ENCODE assay signal across 20 cellular contexts in genomic region chr19:9854282-9854846, GRCh38. TPM values are rescaled to one million over a fixed set of nuclear protein-coding genes. Genes with fewer than 3 reads are reported as not detected.
DNase-seq lines count a peak whose midpoint lies in the region; ATAC-seq and TF ChIP-seq lines count a peak whose summit lies in the region.
"Had no signal": no experiment of that assay in that cellular context is flagged by ENCODE, and none has a peak within 500 bp of the region (broad histone marks: within the 10 kb centered on the region; RNA-seq: fewer than 3 reads in every experiment).

No MANE protein-coding gene starts in this region.

- dilution Hi-C loops in IMR-90 (cut with HindIII; ENCODE audit: low sequenced_read_pairs, unreplicated experiment): no loop called here

- H3K9me3 ChIP-seq in IMR-90 (ENCODE audit: control insufficient read depth, insufficient read depth, low read length): no peaks in the 10 kb centered on the region
- peaks cover 0 to 1% of the 10 kb centered on the region in 2 donors for H3K9me3 ChIP-seq in neuronal stem cell (replicated peaks in 1 of 2; ENCODE audit: control insufficient read depth in 2 of 2, insufficient read depth in 1 of 2, low read depth in 1 of 2, low read length in 2 of 2)
- H3K9me3 ChIP-seq: BE2C had no signal

- TSS peak; percentile 62 for BruUV-seq in IMR-90 (replicated peaks; lab: Mats Ljungman, UMichigan)

- H3K27me3 ChIP-seq in IMR-90 (ENCODE audit: control insufficient read depth, insufficient read depth, low read length) (no peaks in the 10 kb centered on the region), neuronal stem cell (ENCODE audit: control insufficient read depth in 3 of 3, insufficient read depth in 3 of 3, low read depth in 1 of 3, low read length in 3 of 3) (no peaks in the 10 kb centered on the region)
- H3K27me3 ChIP-seq: BE2C had no signal

- in situ Hi-C loops in IMR-90 (cut with MboI; ENCODE audit: low sequenced_read_pairs): no loop called here

- TF ChIP-seq CTCF in IMR-90 (conservative IDR thresholded peaks at IDR 0.05; ENCODE audit: low read depth, low read length): no peak

- H3K4me1 ChIP-seq in IMR-90 (ENCODE audit: control insufficient read depth, insufficient read depth, low read length) (no peaks in the 10 kb centered on the region), neuronal stem cell (ENCODE audit: control insufficient read depth in 2 of 2, insufficient read depth in 1 of 2, low read depth in 1 of 2, low read length in 2 of 2) (peaks cover 0 to 9% of the 10 kb centered on the region in 2 donors)
- H3K4me1 ChIP-seq: BE2C had no signal

- no peak overlapping the region for H4K8ac ChIP-seq in IMR-90 (ENCODE audit: low read depth in 2 of 2, low read length in 2 of 2)
- H4K8ac ChIP-seq in neuronal stem cell (ENCODE audit: low read depth, low read length): no peak overlapping the region

- no peak overlapping the region for H2AFZ ChIP-seq in IMR-90 (replicated peaks; ENCODE audit: low read length, poor library complexity)
- no peak overlapping the region for H2AFZ ChIP-seq in neuronal stem cell (ENCODE audit: low read length)
- H2AFZ ChIP-seq: GM23248 had no signal

- no peaks in the 10 kb centered on the region; the same call in 1 of the 2 replicates for H4K20me1 ChIP-seq in IMR-90 (ENCODE audit: insufficient read depth, low read length)

- H3K9ac ChIP-seq in IMR-90 (ENCODE audit: low read depth, low read length) (no peak overlapping the region), neuronal stem cell (ENCODE audit: low read depth, low read length, poor library complexity) (no peak overlapping the region)
- H3K9ac ChIP-seq: GM23248 had no signal

- H3K36me3 ChIP-seq in IMR-90 (ENCODE audit: control insufficient read depth, insufficient read depth, low read length) (peaks cover 5% of the 10 kb centered on the region; the same call in 1 of the 2 replicates), neuronal stem cell (replicated peaks in 1 of 2; ENCODE audit: control insufficient read depth in 2 of 2, insufficient read depth in 2 of 2, low read length in 2 of 2) (peaks cover 4 to 17% of the 10 kb centered on the region in 2 donors)
- H3K36me3 ChIP-seq: BE2C had no signal

- intact Hi-C loops in IMR-90 (cut with micrococcal nuclease): no loop called here

- H3K14ac ChIP-seq in IMR-90 (replicated peaks; ENCODE audit: low read depth, low read length) (no peak overlapping the region), neuronal stem cell (ENCODE audit: low read length) (no peak overlapping the region)

- H2BK5ac ChIP-seq in IMR-90 (ENCODE audit: low read depth, low read length, poor library complexity, severe bottlenecking) (no peak overlapping the region), neuronal stem cell (ENCODE audit: low read length) (no peak overlapping the region)

- no peak overlapping the region for H2BK120ac ChIP-seq in IMR-90 (ENCODE audit: low read depth, low read length)
- no peak overlapping the region for H2BK120ac ChIP-seq in neuronal stem cell (ENCODE audit: low read depth, low read length)

- POLR2A ChIA-PET in IMR-90 (lab: Charles Lee; ENCODE audit: unreplicated experiment): no interaction called here
- POLR2A ChIA-PET in activated CD8-positive, alpha-beta T cell treated with anti-CD3 and anti-CD28 coated beads, Interleukin-2, amount 10 ng/mL, durations not matched to agents 7 days and 5 days (lab: Charles Lee): no interaction called here

- H3K18ac ChIP-seq in IMR-90 (ENCODE audit: low read depth, low read length) (no peak overlapping the region), neuronal stem cell (ENCODE audit: low read length) (no peak overlapping the region)

- H4K91ac ChIP-seq in IMR-90 (ENCODE audit: insufficient read depth, low read depth, low read length) (no peak overlapping the region), neuronal stem cell (ENCODE audit: low read depth, low read length, poor library complexity) (no peak overlapping the region)

- H2BK20ac ChIP-seq in IMR-90 (ENCODE audit: low read depth, low read length): no peak overlapping the region

- CTCF ChIA-PET in IMR-90 (lab: Yijun Ruan, JAX): no interaction called here
- CTCF ChIA-PET in activated CD8-positive, alpha-beta T cell treated with anti-CD3 and anti-CD28 coated beads, Interleukin-2, amount 10 ng/mL, durations not matched to agents 7 days and 5 days (lab: Charles Lee): no interaction called here

- H4K5ac ChIP-seq in IMR-90 (ENCODE audit: low read depth, low read length): no peak overlapping the region

- H3K27ac Mint-ChIP-seq in activated naive CD4-positive, alpha-beta T cell treated with anti-CD3 and anti-CD28 coated beads, Interleukin-2, amount 50 U/mL, for 24 hours: peak overlapping the region; percentile 92
- no peak overlapping the region for H3K27ac Mint-ChIP-seq in activated naive CD4-positive, alpha-beta T cell treated with anti-CD3 and anti-CD28 coated beads, Interleukin-2, amount 50 U/mL, for 72 hours
- H3K27ac Mint-ChIP-seq in central memory CD8-positive, alpha-beta T cell (ENCODE audit: low read depth): no peak overlapping the region
- H3K27ac Mint-ChIP-seq in activated CD8-positive, alpha-beta T cell treated with anti-CD3 and anti-CD28 coated beads, Interleukin-2, amount 10 ng/mL, durations not matched to agents 7 days and 5 days: no peak overlapping the region

- no peak overlapping the region for H3K4me3 Mint-ChIP-seq in activated naive CD4-positive, alpha-beta T cell treated with anti-CD3 and anti-CD28 coated beads, Interleukin-2, amount 50 U/mL, for 24 hours
- peak overlapping the region; percentile 6 for H3K4me3 Mint-ChIP-seq in central memory CD8-positive, alpha-beta T cell
- no peak overlapping the region for H3K4me3 Mint-ChIP-seq in activated CD8-positive, alpha-beta T cell treated with anti-CD3 and anti-CD28 coated beads, Interleukin-2, amount 10 ng/mL, durations not matched to agents 7 days and 5 days

- no peaks in the 10 kb centered on the region for H3K9me3 Mint-ChIP-seq in activated naive CD4-positive, alpha-beta T cell treated with anti-CD3 and anti-CD28 coated beads, Interleukin-2, amount 50 U/mL, for 24 hours
- H3K9me3 Mint-ChIP-seq in activated naive CD4-positive, alpha-beta T cell treated with anti-CD3 and anti-CD28 coated beads, Interleukin-2, amount 50 U/mL, for 72 hours: no peaks in the 10 kb centered on the region
- no peaks in the 10 kb centered on the region for H3K9me3 Mint-ChIP-seq in central memory CD8-positive, alpha-beta T cell
- no peaks in the 10 kb centered on the region for H3K9me3 Mint-ChIP-seq in activated CD8-positive, alpha-beta T cell treated with anti-CD3 and anti-CD28 coated beads, Interleukin-2, amount 10 ng/mL, durations not matched to agents 7 days and 5 days (ENCODE audit: insufficient read depth)
- H3K9me3 Mint-ChIP-seq: CD4-positive, alpha-beta memory T cell had no signal

- no peak overlapping the region for H3K56ac ChIP-seq in IMR-90 (ENCODE audit: extremely low read depth, insufficient read depth, low read length)

- no peak for DNase-seq in activated naive CD4-positive, alpha-beta T cell treated with anti-CD3 and anti-CD28 coated beads, Interleukin-2, amount 50 U/mL, for 72 hours (ENCODE audit: low spot score in 2 of 2)
- DNase-seq in IMR-90 (no peak), neuronal stem cell (ENCODE audit: low spot score) (no peak)
- no peak for DNase-seq in central memory CD8-positive, alpha-beta T cell (ENCODE audit: low spot score in 2 of 2)
- no peak for DNase-seq in activated CD8-positive, alpha-beta T cell treated with anti-CD3 and anti-CD28 coated beads, Interleukin-2, amount 10 ng/mL, durations not matched to agents 7 days and 5 days
- DNase-seq: BE2C; CD4-positive, alpha-beta memory T cell; DMS153; GF-D8; GM23248; KG1; NCI-H1105 treated with DMSO at 0.1 percent for 48 hours; NCI-H1694; NCI-H748 treated with DMSO at 0.1 percent for 48 hours; NK-92 treated with Interleukin-12 subunit alpha and Interleukin-12 subunit beta, amount 100 ng/mL, for 24 hours; SHP77 treated with DMSO at 0.1 percent for 48 hours had no signal

- H2BK15ac ChIP-seq in IMR-90 (ENCODE audit: low read depth, low read length) (no peak overlapping the region), neuronal stem cell (ENCODE audit: low read length) (no peak overlapping the region)

- no peak for TF ChIP-seq POLR2A in IMR-90 (IDR thresholded peaks at IDR 0.05; ENCODE audit: low read depth, low read length)

- peaks cover 9 to 13% of the 10 kb centered on the region in 2 experiments; a peak in 3 of 4 replicates for H3K79me1 ChIP-seq in IMR-90 (ENCODE audit: low read depth in 1 of 2, low read length in 2 of 2)
- no peaks in the 10 kb centered on the region for H3K79me1 ChIP-seq in neuronal stem cell (ENCODE audit: low read depth, low read length)

- no peak for TF ChIP-seq RAD21 in IMR-90 (IDR thresholded peaks at IDR 0.05; ENCODE audit: low read length)

- no peak for ATAC-seq in activated naive CD4-positive, alpha-beta T cell treated with anti-CD3 and anti-CD28 coated beads, Interleukin-2, amount 50 U/mL, for 72 hours
- ATAC-seq in IMR-90 (ENCODE audit: low read depth) (no peak), GM19452 (IDR thresholded peaks at IDR 0.05; ENCODE audit: unreplicated experiment) (no peak), GM21717 (IDR thresholded peaks at IDR 0.05; ENCODE audit: unreplicated experiment) (no peak)
- ATAC-seq in central memory CD8-positive, alpha-beta T cell (replicated peaks; ENCODE audit: extremely low read depth, poor library complexity, severe bottlenecking): no peak
- no peak for ATAC-seq in activated CD8-positive, alpha-beta T cell treated with anti-CD3 and anti-CD28 coated beads, Interleukin-2, amount 10 ng/mL, durations not matched to agents 7 days and 5 days

- H3K4ac ChIP-seq in IMR-90 (ENCODE audit: low read depth, low read length): no peak overlapping the region
- no peak overlapping the region for H3K4ac ChIP-seq in neuronal stem cell (ENCODE audit: low read length)

- H3K9me1 ChIP-seq in IMR-90 (ENCODE audit: insufficient read depth, low read length): 0 out of 2 replicates have a peak, but pooled peaks cover 3% of the 10 kb centered on the region

- H3K4me1 Mint-ChIP-seq in activated naive CD4-positive, alpha-beta T cell treated with anti-CD3 and anti-CD28 coated beads, Interleukin-2, amount 50 U/mL, for 24 hours: peaks cover 64% of the 10 kb centered on the region
- H3K4me1 Mint-ChIP-seq in central memory CD8-positive, alpha-beta T cell: peaks cover 43% of the 10 kb centered on the region
- peaks cover 32% of the 10 kb centered on the region for H3K4me1 Mint-ChIP-seq in activated CD8-positive, alpha-beta T cell treated with anti-CD3 and anti-CD28 coated beads, Interleukin-2, amount 10 ng/mL, durations not matched to agents 7 days and 5 days (ENCODE audit: low read depth)

- H3K4me2 ChIP-seq in IMR-90 (ENCODE audit: low read depth, low read length): no peak overlapping the region
- H3K4me2 ChIP-seq in neuronal stem cell (ENCODE audit: insufficient read depth, low read length, poor library complexity, severe bottlenecking): no peak overlapping the region

- peaks cover 2% of the 10 kb centered on the region for H3K36me3 Mint-ChIP-seq in activated naive CD4-positive, alpha-beta T cell treated with anti-CD3 and anti-CD28 coated beads, Interleukin-2, amount 50 U/mL, for 24 hours
- peaks cover 0 to 8% of the 10 kb centered on the region in 2 donors for H3K36me3 Mint-ChIP-seq in activated naive CD4-positive, alpha-beta T cell treated with anti-CD3 and anti-CD28 coated beads, Interleukin-2, amount 50 U/mL, for 72 hours
- peaks cover 10% of the 10 kb centered on the region for H3K36me3 Mint-ChIP-seq in central memory CD8-positive, alpha-beta T cell (ENCODE audit: insufficient read depth)
- peaks cover 17% of the 10 kb centered on the region for H3K36me3 Mint-ChIP-seq in activated CD8-positive, alpha-beta T cell treated with anti-CD3 and anti-CD28 coated beads, Interleukin-2, amount 10 ng/mL, durations not matched to agents 7 days and 5 days (ENCODE audit: low read depth)

- H2AK5ac ChIP-seq in IMR-90 (ENCODE audit: low read depth, low read length): no peak overlapping the region
- H2AK5ac ChIP-seq in neuronal stem cell (ENCODE audit: low read depth, low read length): no peak overlapping the region

- H3K27ac ChIP-seq in IMR-90 (ENCODE audit: insufficient read depth, low read length) (no peak overlapping the region), neuronal stem cell (replicated peaks; ENCODE audit: low read length) (no peak overlapping the region)
- H3K27ac ChIP-seq: 22Rv1, GM23248 had no signal

- 98% methylated on average over 30 of the region's 38 CpGs; no CpG with 5 or more reads in 1 of the 2 experiments for WGBS in IMR-90 (ENCODE audit: extremely low coverage in 2 of 2, insufficient read length in 1 of 2), 2 experiments
- WGBS in neuronal stem cell (ENCODE audit: extremely low coverage in 2 of 2, insufficient read length in 2 of 2, insufficient replicate concordance in 1 of 2), 2 donors: no CpG with 5 or more reads among the region's 38 CpGs

- H2AK9ac ChIP-seq in IMR-90 (replicated peaks; ENCODE audit: low read depth, low read length, poor library complexity): peak overlapping the region; percentile 8

- H3K27me3 Mint-ChIP-seq in activated naive CD4-positive, alpha-beta T cell treated with anti-CD3 and anti-CD28 coated beads, Interleukin-2, amount 50 U/mL, for 24 hours: no peaks in the 10 kb centered on the region
- H3K27me3 Mint-ChIP-seq in central memory CD8-positive, alpha-beta T cell: no peaks in the 10 kb centered on the region
- H3K27me3 Mint-ChIP-seq in activated CD8-positive, alpha-beta T cell treated with anti-CD3 and anti-CD28 coated beads, Interleukin-2, amount 10 ng/mL, durations not matched to agents 7 days and 5 days (ENCODE audit: low read depth): no peaks in the 10 kb centered on the region
- H3K27me3 Mint-ChIP-seq: CD4-positive, alpha-beta memory T cell had no signal

- no peak overlapping the region for H2BK12ac ChIP-seq in neuronal stem cell (ENCODE audit: low read length)

- H3K23ac ChIP-seq in IMR-90 (ENCODE audit: low read depth, low read length) (no peak overlapping the region), neuronal stem cell (ENCODE audit: low read depth, low read length, poor library complexity) (peak overlapping the region; percentile 1)

- H3K4me3 ChIP-seq in IMR-90 (ENCODE audit: insufficient read depth, low read depth, low read length) (no peak overlapping the region), neuronal stem cell (ENCODE audit: low read length in 2 of 2) (no peak overlapping the region)
- H3K4me3 ChIP-seq: GM23248 had no signal

RNA-seq across cellular contexts. Expression of gene PIN1, which starts 19.2 kb away (rescaled TPM):
- total RNA-seq in activated naive CD4-positive, alpha-beta T cell treated with anti-CD3 and anti-CD28 coated beads, Interleukin-2, amount 50 U/mL, for 72 hours: 100 to 1,000 TPM in 1 of 2 donors, 10 to 100 TPM in 1; 75.7 to 100 TPM
- 76.0 and 77.2 TPM in 2 replicates for total RNA-seq in IMR-90 (2012; rRNA removed)
- 105 and 126 TPM in 2 replicates for polyA plus RNA-seq in IMR-90 (2012; rRNA removed)
- polyA plus RNA-seq in IMR-90 (2012; cell fraction: cytosol; rRNA removed): 71.7 and 184 TPM in 2 replicates
- 67.3 and 125 TPM in 2 replicates for polyA plus RNA-seq in IMR-90 (2012; cell fraction: nucleus; rRNA removed; ENCODE audit: low replicate concordance)
- 78.9 TPM for polyA plus RNA-seq in neuronal stem cell (2013, experiment 1 of 2)
- polyA plus RNA-seq in neuronal stem cell (2013, experiment 2 of 2): 76.3 TPM
- 100 to 1,000 TPM; 114 to 117 TPM for total RNA-seq in activated CD8-positive, alpha-beta T cell treated with anti-CD3 and anti-CD28 coated beads, Interleukin-2, amount 10 ng/mL, durations not matched to agents 7 days and 5 days

RNA-seq across cellular contexts. Expression of gene UBL5, which starts 26.6 kb away (rescaled TPM):
- 100 to 1,000 TPM; 268 to 366 TPM for total RNA-seq in activated naive CD4-positive, alpha-beta T cell treated with anti-CD3 and anti-CD28 coated beads, Interleukin-2, amount 50 U/mL, for 72 hours
- 371 and 434 TPM in 2 replicates for total RNA-seq in IMR-90 (2012; rRNA removed)
- polyA plus RNA-seq in IMR-90 (2012; rRNA removed): 1,091 and 1,179 TPM in 2 replicates
- 1,099 and 1,903 TPM in 2 replicates for polyA plus RNA-seq in IMR-90 (2012; cell fraction: cytosol; rRNA removed)
- polyA plus RNA-seq in IMR-90 (2012; cell fraction: nucleus; rRNA removed; ENCODE audit: low replicate concordance): 247 and 613 TPM in 2 replicates
- polyA plus RNA-seq in neuronal stem cell (2013, experiment 1 of 2): 416 TPM
- polyA plus RNA-seq in neuronal stem cell (2013, experiment 2 of 2): 386 TPM
- 100 to 1,000 TPM; 383 to 395 TPM for total RNA-seq in activated CD8-positive, alpha-beta T cell treated with anti-CD3 and anti-CD28 coated beads, Interleukin-2, amount 10 ng/mL, durations not matched to agents 7 days and 5 days

RNA-seq across cellular contexts. Expression of gene FBXL12, which starts 35.5 kb away (rescaled TPM):
- 10 to 100 TPM; 30.7 to 36.0 TPM for total RNA-seq in activated naive CD4-positive, alpha-beta T cell treated with anti-CD3 and anti-CD28 coated beads, Interleukin-2, amount 50 U/mL, for 72 hours
- 8.1 and 8.9 TPM in 2 replicates for total RNA-seq in IMR-90 (2012; rRNA removed)
- polyA plus RNA-seq in IMR-90 (2012; rRNA removed): 42.6 and 47.6 TPM in 2 replicates
- polyA plus RNA-seq in IMR-90 (2012; cell fraction: cytosol; rRNA removed): 34.3 and 50.6 TPM in 2 replicates
- polyA plus RNA-seq in IMR-90 (2012; cell fraction: nucleus; rRNA removed; ENCODE audit: low replicate concordance): 70.0 and 176 TPM in 2 replicates
- polyA plus RNA-seq in neuronal stem cell (2013, experiment 1 of 2): 24.5 TPM
- polyA plus RNA-seq in neuronal stem cell (2013, experiment 2 of 2): 22.9 TPM
- 10 to 100 TPM; 26.4 to 29.0 TPM for total RNA-seq in activated CD8-positive, alpha-beta T cell treated with anti-CD3 and anti-CD28 coated beads, Interleukin-2, amount 10 ng/mL, durations not matched to agents 7 days and 5 days
